16 cellular contexts compared by ENCODE assay signal in genomic region chr18:10045296-10045891, GRCh38.
DNase-seq lines count a peak whose midpoint lies in the region; ATAC-seq and TF ChIP-seq lines count a peak whose summit lies in the region.
"Had no signal": no experiment of that assay in that cellular context is flagged by ENCODE, and none has a peak within 500 bp of the region (broad histone marks: within the 10 kb centered on the region; RNA-seq: fewer than 3 reads in every experiment).

No MANE protein-coding gene starts in this region.

- H2BK15ac ChIP-seq in neuronal stem cell (ENCODE audit: low read length) = no peak overlapping the region

- H2BK120ac ChIP-seq in neuronal stem cell (ENCODE audit: low read depth, low read length) = no peak overlapping the region

- no peak overlapping the region for H3K23ac ChIP-seq in neuronal stem cell (ENCODE audit: low read depth, low read length, poor library complexity)

- no peak overlapping the region for H3K4me3 Mint-ChIP-seq in endodermal cell
- H3K4me3 Mint-ChIP-seq: natural killer cell treated with Interleukin-12 subunit alpha and Interleukin-12 subunit beta and Interleukin-15 and Interleukin-18, amount 100 ng/mL, for 72 hours had no signal

- H2BK5ac ChIP-seq in neuronal stem cell (ENCODE audit: low read length) = no peak overlapping the region

- H3K9me3 Mint-ChIP-seq in endodermal cell = peaks cover 21% of the 10 kb centered on the region

- H3K4me1 ChIP-seq in RWPE2 (ENCODE audit: insufficient read depth, poor library complexity, severe bottlenecking) (no peaks in the 10 kb centered on the region), endodermal cell (ENCODE audit: control insufficient read depth, insufficient read depth, low read length) (no peaks in the 10 kb centered on the region), mucosa of rectum (ENCODE audit: control insufficient read depth in 2 of 2, insufficient read depth in 2 of 2, low read length in 2 of 2) (no peaks in the 10 kb centered on the region), neuronal stem cell (ENCODE audit: control insufficient read depth in 2 of 2, insufficient read depth in 1 of 2, low read depth in 1 of 2, low read length in 2 of 2) (peaks cover 0 to 7% of the 10 kb centered on the region in 2 donors)

- no peak overlapping the region for H2BK12ac ChIP-seq in neuronal stem cell (ENCODE audit: low read length)

- H3K27ac Mint-ChIP-seq in endodermal cell = no peak overlapping the region
- H3K27ac Mint-ChIP-seq: natural killer cell treated with Interleukin-12 subunit alpha and Interleukin-12 subunit beta and Interleukin-15 and Interleukin-18, amount 100 ng/mL, for 72 hours had no signal

- H3K36me3 ChIP-seq in RWPE2 (ENCODE audit: low read depth) (no peaks in the 10 kb centered on the region), endodermal cell (ENCODE audit: control insufficient read depth, insufficient read depth, low read length) (no peaks in the 10 kb centered on the region), mucosa of rectum (ENCODE audit: control insufficient read depth in 2 of 2, insufficient read depth in 2 of 2, low read length in 2 of 2) (no peaks in the 10 kb centered on the region), neuronal stem cell (replicated peaks in 1 of 2; ENCODE audit: control insufficient read depth in 2 of 2, insufficient read depth in 2 of 2, low read length in 2 of 2) (no peaks in the 10 kb centered on the region)

- H3K14ac ChIP-seq in neuronal stem cell (ENCODE audit: low read length) = no peak overlapping the region

- peaks cover 13% of the 10 kb centered on the region for H3K27me3 Mint-ChIP-seq in endodermal cell (ENCODE audit: insufficient read depth)

- peaks cover 4% of the 10 kb centered on the region for H3K4me1 Mint-ChIP-seq in endodermal cell

- no peak overlapping the region for H4K8ac ChIP-seq in neuronal stem cell (ENCODE audit: low read depth, low read length)

- DNase-seq in RWPE2 (ENCODE audit: low spot score) (peak; percentile 28), endodermal cell (peak; percentile 35), substantia nigra (lab: John Stamatoyannopoulos, UW) (peak in 43 of 49 donors; percentile 17 to 76 (median 50)), NCI-H2081 (lab: John Stamatoyannopoulos, UW) (no peak), neuronal stem cell (ENCODE audit: low spot score) (no peak), NCI-H1105 (lab: John Stamatoyannopoulos, UW) (no peak)
- DNase-seq: activated CD4-positive, alpha-beta T cell treated with anti-CD3 and anti-CD28 coated beads for 4 hours; activated effector memory CD4-positive, alpha-beta T cell treated with anti-CD3 and anti-CD28 coated beads, Interleukin-2, amount 50 U/mL, for 16 hours; foreskin melanocyte; H7; MM.1S; NCI-H187; RPMI8226 had no signal

- H3K27ac ChIP-seq in RWPE2 (ENCODE audit: poor library complexity, severe bottlenecking) = no peak overlapping the region
- H3K27ac ChIP-seq in endodermal cell (ENCODE audit: low read depth, low read length) = no peak overlapping the region
- peak overlapping the region; percentile 28 to 48 for H3K27ac ChIP-seq in mucosa of rectum (ENCODE audit: low read depth in 2 of 2, low read length in 2 of 2)
- H3K27ac ChIP-seq in substantia nigra (ENCODE audit: low read depth, low read length, poor library complexity, severe bottlenecking) = peak overlapping the region; percentile 76
- no peak overlapping the region for H3K27ac ChIP-seq in neuronal stem cell (replicated peaks; ENCODE audit: low read length)

- H2AFZ ChIP-seq in neuronal stem cell (ENCODE audit: low read length) = no peak overlapping the region

- no peak for TF ChIP-seq CTCF in RWPE2 (IDR thresholded peaks at IDR 0.05; ENCODE audit: poor library complexity, severe bottlenecking)
- TF ChIP-seq CTCF in endodermal cell (conservative IDR thresholded peaks at IDR 0.05) = no peak

- no peaks in the 10 kb centered on the region for H3K36me3 Mint-ChIP-seq in endodermal cell (ENCODE audit: low read depth)

- no peak overlapping the region for H4K91ac ChIP-seq in neuronal stem cell (ENCODE audit: low read depth, low read length, poor library complexity)

- ATAC-seq in RWPE2 (ENCODE audit: low read depth) (no peak), GM18870 (IDR thresholded peaks at IDR 0.05; ENCODE audit: unreplicated experiment) (no peak)

- H3K79me1 ChIP-seq in neuronal stem cell (ENCODE audit: low read depth, low read length) = no peaks in the 10 kb centered on the region

- no peak overlapping the region for H3K4ac ChIP-seq in neuronal stem cell (ENCODE audit: low read length)

- H3K27me3 ChIP-seq in RWPE2 (ENCODE audit: insufficient read depth, poor library complexity, severe bottlenecking) (no peaks in the 10 kb centered on the region), endodermal cell (ENCODE audit: control insufficient read depth, insufficient read depth, low read length, poor library complexity, severe bottlenecking) (no peaks in the 10 kb centered on the region), mucosa of rectum (ENCODE audit: control insufficient read depth in 2 of 2, insufficient read depth in 2 of 2, low read length in 2 of 2) (no peaks in the 10 kb centered on the region), neuronal stem cell (ENCODE audit: control insufficient read depth in 3 of 3, insufficient read depth in 3 of 3, low read depth in 1 of 3, low read length in 3 of 3) (no peaks in the 10 kb centered on the region)

- no peak overlapping the region for H3K4me2 ChIP-seq in neuronal stem cell (ENCODE audit: insufficient read depth, low read length, poor library complexity, severe bottlenecking)

- no peaks in the 10 kb centered on the region for H3K9me3 ChIP-seq in RWPE2 (ENCODE audit: severe bottlenecking)
- peaks cover 22% of the 10 kb centered on the region for H3K9me3 ChIP-seq in endodermal cell (ENCODE audit: control insufficient read depth, low read length)
- H3K9me3 ChIP-seq in mucosa of rectum (ENCODE audit: control insufficient read depth in 2 of 2, low read length in 2 of 2) = no peaks in the 10 kb centered on the region
- H3K9me3 ChIP-seq in neuronal stem cell (replicated peaks in 1 of 2; ENCODE audit: control insufficient read depth in 2 of 2, insufficient read depth in 1 of 2, low read depth in 1 of 2, low read length in 2 of 2) = peaks cover 5 to 8% of the 10 kb centered on the region in 2 donors

- no peak overlapping the region for H3K9ac ChIP-seq in endodermal cell (ENCODE audit: extremely low read depth, low read length, poor library complexity, severe bottlenecking)
- H3K9ac ChIP-seq in mucosa of rectum (ENCODE audit: low read depth in 1 of 2, low read length in 2 of 2) = no peak overlapping the region
- no peak overlapping the region for H3K9ac ChIP-seq in neuronal stem cell (ENCODE audit: low read depth, low read length, poor library complexity)

- WGBS in endodermal cell (ENCODE audit: insufficient coverage in 1 of 2, insufficient read length in 1 of 2), 2 experiments = 94 to 95% methylated on average over 12 to 23 of the region's 23 CpGs
- WGBS in neuronal stem cell (ENCODE audit: extremely low coverage in 2 of 2, insufficient read length in 2 of 2, insufficient replicate concordance in 1 of 2), 2 donors = no CpG with 5 or more reads among the region's 23 CpGs

- no peak overlapping the region for H2AK5ac ChIP-seq in neuronal stem cell (ENCODE audit: low read depth, low read length)

- H3K4me3 ChIP-seq in RWPE2 (ENCODE audit: severe bottlenecking) (no peak overlapping the region), endodermal cell (ENCODE audit: low read length) (no peak overlapping the region), mucosa of rectum (ENCODE audit: low read length in 2 of 2) (no peak overlapping the region), neuronal stem cell (ENCODE audit: low read length in 2 of 2) (no peak overlapping the region)

- no peak overlapping the region for H3K18ac ChIP-seq in neuronal stem cell (ENCODE audit: low read length)

Comparison
In these comparisons a context has a peak if more than half of its experiments do, and no peak if none do; other contexts are left out.
1. DNase-seq: peak in RWPE2 (single experiment), endodermal cell (single experiment) and substantia nigra (43 of 49); none in NCI-H2081 (0 of 2), neuronal stem cell (single experiment) and NCI-H1105 (single experiment).
2. H3K27ac ChIP-seq: peak in mucosa of rectum (2 of 2) and substantia nigra (single experiment); none in RWPE2 (single experiment), endodermal cell (single experiment) and neuronal stem cell (single experiment).